Comparison of ENCODE assay signal across 17 cellular contexts in the genomic region with DNA sequence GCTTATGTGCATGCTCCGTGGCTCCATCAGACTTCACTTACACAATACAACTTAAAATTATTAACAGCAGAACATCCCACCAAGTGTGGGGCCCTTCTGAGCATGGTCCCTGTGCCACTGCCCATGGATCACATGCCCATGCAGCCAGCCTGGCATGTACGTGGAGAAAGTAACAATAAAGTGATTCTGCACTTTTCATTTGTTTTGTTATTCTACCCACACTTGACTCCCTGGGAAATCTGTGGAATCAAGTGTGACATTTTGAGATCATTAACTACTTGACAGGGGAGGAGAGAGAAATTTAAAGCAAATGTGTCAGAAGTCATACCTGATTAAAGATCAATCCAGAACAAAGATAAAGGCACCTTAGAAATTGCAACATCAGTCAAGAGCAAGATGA.
"Had no signal": no experiment of that assay in that cellular context is flagged by ENCODE, and none has a peak within 500 bp of the region (broad histone marks: within the 10 kb centered on the region; RNA-seq: fewer than 3 reads in every experiment).

No MANE protein-coding gene starts in this region.

- H3K9me3 Mint-ChIP-seq: activated CD4-positive, alpha-beta memory T cell treated with anti-CD3 and anti-CD28 coated beads, Interleukin-2, amount 10 ng/mL, durations not matched to agents 7 days and 5 days; activated naive CD8-positive, alpha-beta T cell treated with anti-CD3 and anti-CD28 coated beads, Interleukin-2, amount 50 U/mL, for 24 hours; dendritic cell treated with granulocyte-macrophage colony-stimulating factor and Interleukin-4, amounts not matched to agents 40 ng/mL and 50 ng/mL, for 4 days had no signal

- H3K4me1 Mint-ChIP-seq: activated CD4-positive, alpha-beta memory T cell treated with anti-CD3 and anti-CD28 coated beads, Interleukin-2, amount 10 ng/mL, durations not matched to agents 7 days and 5 days had no signal

- ATAC-seq: activated naive CD8-positive, alpha-beta T cell treated with anti-CD3 and anti-CD28 coated beads, Interleukin-2, amount 50 U/mL, for 24 hours; foreskin keratinocyte; T-helper 17 cell had no signal

- H3K9me3 ChIP-seq: tibial artery had no signal

- H3K27me3 ChIP-seq: cardiac muscle cell, foreskin keratinocyte, spleen, tibial artery had no signal

- H3K27ac ChIP-seq: cardiac muscle cell, foreskin keratinocyte, spleen, tibial artery had no signal

- H3K27ac Mint-ChIP-seq: activated CD4-positive, alpha-beta memory T cell treated with anti-CD3 and anti-CD28 coated beads, Interleukin-2, amount 10 ng/mL, durations not matched to agents 7 days and 5 days; dendritic cell treated with granulocyte-macrophage colony-stimulating factor and Interleukin-4, amounts not matched to agents 40 ng/mL and 50 ng/mL, for 4 days; T-helper 17 cell had no signal

- H3K4me1 ChIP-seq: spleen had no signal

- DNase-seq: activated CD4-positive, alpha-beta memory T cell treated with anti-CD3 and anti-CD28 coated beads, Interleukin-2, amount 10 ng/mL, durations not matched to agents 7 days and 5 days; activated CD4-positive, alpha-beta T cell treated with anti-CD3 and anti-CD28 coated beads for 4 hours; activated CD4-positive, CD25-positive, alpha-beta regulatory T cell; activated gamma-delta T cell; activated naive CD4-positive, alpha-beta T cell treated with anti-CD3 and anti-CD28 coated beads, Interleukin-2, amount 50 U/mL, for 16 hours; activated naive CD8-positive, alpha-beta T cell treated with anti-CD3 and anti-CD28 coated beads, Interleukin-2, amount 50 U/mL, for 24 hours; effector CD4-positive, alpha-beta T cell; foreskin keratinocyte; occipital lobe; spleen; stimulated activated CD4-positive, alpha-beta T cell treated with anti-CD3 and anti-CD28 coated beads, Interleukin-4, amount 100 ng/mL, for 1 hour; stimulated activated naive CD4-positive, alpha-beta T cell treated with Interleukin-2 at 50 U/mL for 16 hours; SW 1271; T-helper 17 cell; tibial artery had no signal

- H3K4me3 Mint-ChIP-seq: activated CD4-positive, alpha-beta memory T cell treated with anti-CD3 and anti-CD28 coated beads, Interleukin-2, amount 10 ng/mL, durations not matched to agents 7 days and 5 days; activated naive CD8-positive, alpha-beta T cell treated with anti-CD3 and anti-CD28 coated beads, Interleukin-2, amount 50 U/mL, for 24 hours; dendritic cell treated with granulocyte-macrophage colony-stimulating factor and Interleukin-4, amounts not matched to agents 40 ng/mL and 50 ng/mL, for 4 days; T-helper 17 cell had no signal

- H3K4me3 ChIP-seq: cardiac muscle cell, spleen, tibial artery had no signal

- H3K36me3 ChIP-seq: cardiac muscle cell, spleen, tibial artery had no signal

- H3K27me3 Mint-ChIP-seq: dendritic cell treated with granulocyte-macrophage colony-stimulating factor and Interleukin-4, amounts not matched to agents 40 ng/mL and 50 ng/mL, for 4 days had no signal
